ENCODE assay signal across 10 cellular contexts in genomic region chr7:2886391-2886790, GRCh38. TPM values are rescaled to one million over a fixed set of nuclear protein-coding genes. Genes with fewer than 3 reads are reported as not detected.
DNase-seq lines count a peak whose midpoint lies in the region; ATAC-seq, FAIRE-seq and TF ChIP-seq lines count a peak whose summit lies in the region.
"Had no signal": no experiment of that assay in that cellular context is flagged by ENCODE, and none has a peak within 500 bp of the region (broad histone marks: within the 10 kb centered on the region; RNA-seq: fewer than 3 reads in every experiment).

No MANE protein-coding gene starts in this region.

- in situ Hi-C loops in HepG2 (cut with HindIII; ENCODE audit: extremely low pct_ligation_motif_present, low pct_unique_long_range_greater_than_20kb): loop anchor here (5.0 to 25.0 kb wide), 4 partner anchors 271 to 776 kb away; no protein-coding TSS in a partner anchor

- 0% methylated on average over 4 of the region's 5 CpGs for WGBS in HepG2 (ENCODE audit: low lambda C conversion rate)
- WGBS in right lobe of liver (ENCODE audit: insufficient coverage, low coverage, low lambda C conversion rate, missing lambda C conversion rate): 40% methylated on average over 1 of the region's 5 CpGs

- TF ChIP-seq CTCF in HepG2 (CRISPR knock-in tag; IDR thresholded peaks at IDR 0.05) (no peak), right lobe of liver (IDR thresholded peaks at IDR 0.05) (no peak)

- peak overlapping the region; percentile 45 for H3K27ac Mint-ChIP-seq in memory B cell
- H3K27ac Mint-ChIP-seq: B cell; CD8-positive, alpha-beta T cell had no signal

- H3K27ac ChIP-seq in HepG2 (ENCODE audit: extremely low read length, insufficient read depth, low read length) (no peak overlapping the region), right lobe of liver (no peak overlapping the region), SK-N-MC (peak overlapping the region; percentile 78)

- H3K4me1 ChIP-seq in HepG2 (ENCODE audit: insufficient read depth, low read length) (no peaks in the 10 kb centered on the region), right lobe of liver (no peaks in the 10 kb centered on the region)

- no peaks in the 10 kb centered on the region for H3K79me2 ChIP-seq in HepG2 (ENCODE audit: insufficient read depth, low read length)

- H3K36me3 ChIP-seq in HepG2 (replicated peaks in 1 of 2; ENCODE audit: control insufficient read depth in 1 of 2, insufficient read depth in 2 of 2, low read length in 2 of 2) (no peaks in the 10 kb centered on the region), right lobe of liver (no peaks in the 10 kb centered on the region), SK-N-MC (ENCODE audit: insufficient read depth, low read length) (no peaks in the 10 kb centered on the region)

- no peak overlapping the region for H3K4me3 ChIP-seq in HepG2 (replicated peaks in 1 of 3; ENCODE audit: insufficient read depth in 1 of 3, low read depth in 2 of 3, low read length in 3 of 3)
- H3K4me3 ChIP-seq in right lobe of liver: no peak overlapping the region
- no peak overlapping the region for H3K4me3 ChIP-seq in SK-N-MC

- peaks cover 2% of the 10 kb centered on the region for H3K27me3 Mint-ChIP-seq in memory B cell
- H3K27me3 Mint-ChIP-seq: B cell had no signal

- H3K9me3 ChIP-seq in HepG2 (ENCODE audit: low read length) (no peaks in the 10 kb centered on the region), right lobe of liver (no peaks in the 10 kb centered on the region), SK-N-MC (ENCODE audit: low read depth, low read length) (no peaks in the 10 kb centered on the region)

- DNase-seq in HepG2 (ENCODE audit: low spot score): no peak
- DNase-seq in right lobe of liver: no peak
- DNase-seq in SK-N-MC (ENCODE audit: low read depth, low spot score): no peak
- DNase-seq in memory B cell (ENCODE audit: low spot score in 2 of 2): no peak
- DNase-seq in T1000 (lab: John Stamatoyannopoulos, UW): no peak

- no peak for FAIRE-seq in HepG2 (lab: Jason Lieb, UNC)

- CTCF ChIA-PET in HepG2 (lab: Yijun Ruan, JAX; ENCODE audit: low intra/inter-chr PET ratio, low total read pairs): interaction anchor here (1.2 to 2.4 kb wide), 3 partner anchors 269 to 513 kb away, joined by 4 to 19 read pairs (median 8); no protein-coding TSS in a partner anchor

- H2AFZ ChIP-seq in HepG2 (ENCODE audit: low read length): no peak overlapping the region

- TF ChIP-seq EP300 in HepG2 (IDR thresholded peaks at IDR 0.05; ENCODE audit: low read depth in 2 of 2, low read length in 2 of 2): no peak
- no peak for TF ChIP-seq EP300 in HepG2 (CRISPR knock-in tag; IDR thresholded peaks at IDR 0.05; ENCODE audit: borderline replicate concordance)

- H3K4me3 Mint-ChIP-seq in memory B cell: no peak overlapping the region
- H3K4me3 Mint-ChIP-seq: B cell; CD8-positive, alpha-beta T cell; H9 had no signal

- peaks cover 4 to 22% of the 10 kb centered on the region in 2 experiments; a peak in 4 of 5 replicates for H3K27me3 ChIP-seq in HepG2 (ENCODE audit: control insufficient read depth in 1 of 2, insufficient read depth in 2 of 2, low read length in 2 of 2)
- no peaks in the 10 kb centered on the region for H3K27me3 ChIP-seq in right lobe of liver

- peaks cover 6% of the 10 kb centered on the region for H3K4me1 Mint-ChIP-seq in memory B cell

- no TSS peak for BruUV-seq in HepG2 (replicated peaks; lab: Mats Ljungman, UMichigan)

- TF ChIP-seq POLR2A in HepG2 (IDR thresholded peaks at IDR 0.05; ENCODE audit: insufficient read depth in 1 of 2, low read depth in 2 of 2, low read length in 2 of 2): no peak
- TF ChIP-seq POLR2A in right lobe of liver (IDR thresholded peaks at IDR 0.05): no peak

- no peaks in the 10 kb centered on the region for H3K9me3 Mint-ChIP-seq in memory B cell
- H3K9me3 Mint-ChIP-seq: CD8-positive, alpha-beta T cell; H9 had no signal

- H3K9ac ChIP-seq in HepG2 (ENCODE audit: insufficient read depth, low read depth, low read length): no peak overlapping the region
- peak overlapping the region; percentile 57 for H3K9ac ChIP-seq in SK-N-MC (ENCODE audit: insufficient read length)

- H3K4me2 ChIP-seq in HepG2 (ENCODE audit: low read depth, low read length): no peak overlapping the region

- H3K36me3 Mint-ChIP-seq in memory B cell: no peaks in the 10 kb centered on the region
- H3K36me3 Mint-ChIP-seq: CD8-positive, alpha-beta T cell had no signal

- H4K20me1 ChIP-seq in HepG2 (ENCODE audit: insufficient read depth, low read length): no peaks in the 10 kb centered on the region

- POLR2A ChIA-PET in HepG2 (lab: Yijun Ruan, JAX): no interaction called here

- TF ChIP-seq RAD21 in HepG2 (CRISPR knock-in tag; IDR thresholded peaks at IDR 0.05): no peak

- intact Hi-C loops in HepG2 (cut with micrococcal nuclease; ENCODE audit: unreplicated experiment): no loop called here
- intact Hi-C loops in right lobe of liver (cut with DNase I): loop anchor here (10.0 kb wide), 1 partner anchor 268 kb away; no protein-coding TSS in a partner anchor

- ATAC-seq in HepG2: peak; percentile 28
- ATAC-seq in right lobe of liver: no peak
- no peak for ATAC-seq in memory B cell (ENCODE audit: low read depth)
- ATAC-seq in GM18907 (IDR thresholded peaks at IDR 0.05; ENCODE audit: unreplicated experiment): no peak
- ATAC-seq in GM18873 (IDR thresholded peaks at IDR 0.05; ENCODE audit: low FRiP score, unreplicated experiment): no peak

TF ChIP-seq in HepG2, 621 proteins besides CTCF, POLR2A, EP300 and RAD21 (continues in another document):
- TF ChIP-seq PAX8 (CRISPR knock-in tag; IDR thresholded peaks at IDR 0.05; ENCODE audit: borderline replicate concordance): no peak
- no peak for TF ChIP-seq ZNF530 (CRISPR knock-in tag; IDR thresholded peaks at IDR 0.05; ENCODE audit: low read depth)
- no peak for TF ChIP-seq HOXA7 (CRISPR knock-in tag; IDR thresholded peaks at IDR 0.05)
- TF ChIP-seq NKX3-1 (CRISPR knock-in tag; IDR thresholded peaks at IDR 0.05): no peak
- TF ChIP-seq ATRX (CRISPR knock-in tag; IDR thresholded peaks at IDR 0.05; ENCODE audit: borderline replicate concordance): no peak
- TF ChIP-seq CHD2 (IDR thresholded peaks at IDR 0.05; ENCODE audit: low read depth, low read length): no peak
- TF ChIP-seq REPIN1 (CRISPR knock-in tag; IDR thresholded peaks at IDR 0.05; ENCODE audit: borderline replicate concordance, low read depth): no peak
- TF ChIP-seq MYC (CRISPR knock-in tag; IDR thresholded peaks at IDR 0.05; ENCODE audit: borderline replicate concordance): no peak
- TF ChIP-seq ZNF703 (CRISPR knock-in tag; IDR thresholded peaks at IDR 0.05; ENCODE audit: borderline replicate concordance): no peak
- no peak for TF ChIP-seq ATF2 (CRISPR knock-in tag; IDR thresholded peaks at IDR 0.05)
- TF ChIP-seq POLR2G (IDR thresholded peaks at IDR 0.05; ENCODE audit: low read depth, low read length): no peak
- no peak for TF ChIP-seq SETDB1 (CRISPR knock-in tag; IDR thresholded peaks at IDR 0.05; ENCODE audit: borderline replicate concordance)
- no peak for TF ChIP-seq TSC22D2 (CRISPR knock-in tag; IDR thresholded peaks at IDR 0.05; ENCODE audit: borderline replicate concordance)
- TF ChIP-seq SSRP1 (CRISPR knock-in tag; IDR thresholded peaks at IDR 0.05): no peak

RNA-seq across cellular contexts. Expression of gene GNA12, which starts 42.3 kb away (rescaled TPM):
- total RNA-seq in HepG2 (2016; rRNA removed; fragmentation: Illumina TruSeq; extraction: Trizol): 16.2 and 23.3 TPM in 2 replicates
- 7.2 and 7.5 TPM in 2 replicates for total RNA-seq in HepG2 (2016; cell fraction: cytosol; rRNA removed; fragmentation: Illumina TruSeq; extraction: Trizol; ENCODE audit: low read depth)
- 16.1 and 17.2 TPM in 2 replicates for total RNA-seq in HepG2 (2016; cell fraction: insoluble cytoplasmic fraction; rRNA removed; fragmentation: Illumina TruSeq; extraction: Trizol)
- total RNA-seq in HepG2 (2016; cell fraction: membrane; rRNA removed; fragmentation: Illumina TruSeq; extraction: Trizol): 26.9 and 27.9 TPM in 2 replicates
- total RNA-seq in HepG2 (2016; cell fraction: nucleus; rRNA removed; fragmentation: Illumina TruSeq; extraction: Trizol): 14.4 and 16.2 TPM in 2 replicates
- polyA plus RNA-seq in HepG2 (2011; rRNA removed): 50.9 and 68.0 TPM in 2 replicates
- polyA plus RNA-seq in HepG2 (2011; cell fraction: cytosol; rRNA removed): 45.6 and 47.6 TPM in 2 replicates
- 34.2 and 39.3 TPM in 2 replicates for polyA plus RNA-seq in HepG2 (2011; cell fraction: nucleus; rRNA removed)
- 39.2 and 40.4 TPM in 2 replicates for polyA plus RNA-seq in HepG2 (2012)
- polyA plus RNA-seq in HepG2 (2016; cell fraction: cytosol; fragmentation: Illumina TruSeq; extraction: Trizol; ENCODE audit: low read depth): 11.0 and 12.4 TPM in 2 replicates
- 33.6 and 42.6 TPM in 2 replicates for polyA plus RNA-seq in HepG2 (2016; cell fraction: insoluble cytoplasmic fraction; fragmentation: Illumina TruSeq; extraction: Trizol; ENCODE audit: low read depth)
- 39.2 and 40.8 TPM in 2 replicates for polyA plus RNA-seq in HepG2 (2016; cell fraction: membrane; fragmentation: Illumina TruSeq; extraction: Trizol; ENCODE audit: low read depth)
- 26.9 and 29.3 TPM in 2 replicates for polyA plus RNA-seq in HepG2 (2016; cell fraction: nucleus; fragmentation: Illumina TruSeq; extraction: Trizol; ENCODE audit: insufficient read depth, low read depth)
- polyA minus RNA-seq in HepG2 (2011; rRNA and poly(A)+ RNA removed; ENCODE audit: low replicate concordance): 54.6 and 166 TPM in 2 replicates
- polyA minus RNA-seq in HepG2 (2011; cell fraction: cytosol; rRNA and poly(A)+ RNA removed): 37.4 and 48.5 TPM in 2 replicates
- polyA minus RNA-seq in HepG2 (2011; cell fraction: nucleus; rRNA and poly(A)+ RNA removed): 30.9 and 39.8 TPM in 2 replicates
- total RNA-seq in right lobe of liver: 10 to 100 TPM; 10.3 to 32.1 (median 14.1) TPM
